8 cellular contexts compared by ENCODE assay signal in the genomic region with DNA sequence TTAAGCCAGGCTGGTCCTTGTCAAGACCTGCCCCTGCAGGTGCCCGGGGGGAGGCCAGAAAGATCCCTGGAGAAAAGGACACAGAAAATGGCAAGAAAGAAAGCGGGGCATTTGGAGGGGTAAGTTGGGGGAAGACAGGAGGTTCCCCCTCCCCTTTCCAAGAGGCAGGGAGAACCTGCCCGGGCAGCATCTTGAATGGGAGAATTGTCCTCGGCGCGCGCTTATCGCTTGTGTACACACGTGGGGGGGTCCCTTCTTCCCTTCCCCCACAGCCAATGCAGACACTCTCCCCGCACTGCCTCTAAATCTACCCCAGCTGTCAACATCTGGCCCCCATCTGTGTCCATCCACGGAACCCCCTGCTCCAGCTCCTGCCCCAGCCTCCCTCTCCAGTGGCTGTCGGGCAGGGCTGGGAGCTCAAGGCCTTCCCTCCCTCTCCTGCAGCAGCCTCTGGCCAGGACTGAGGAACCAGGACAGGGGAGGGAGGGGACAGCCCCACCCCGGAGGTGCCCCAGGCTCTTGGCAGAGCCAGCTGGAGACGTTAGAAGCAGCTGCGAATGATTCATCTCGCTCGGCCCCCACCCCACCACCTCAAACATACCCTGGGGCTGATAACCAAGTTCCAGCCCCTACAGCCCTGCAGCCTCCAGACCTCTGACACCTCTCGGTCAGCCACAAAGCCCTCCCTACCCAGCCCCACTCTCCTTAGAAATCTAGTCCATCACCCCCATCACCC.
DNase-seq lines count a peak whose midpoint lies in the region; ATAC-seq, FAIRE-seq and TF ChIP-seq lines count a peak whose summit lies in the region.

No MANE protein-coding gene starts in this region.

- POLR2A ChIA-PET in AG04449 (lab: Yijun Ruan, JAX), result interaction anchor here (0.9 to 1.9 kb wide), 5 partner anchors 15 to 96 kb away, joined by 3 to 4 read pairs (median 3); a partner anchor contains a TSS

- no peak overlapping the region for H3K4me3 ChIP-seq in AG04449 (ENCODE audit: low read depth, low read length)

- CTCF ChIA-PET in AG04449 (lab: Yijun Ruan, JAX), result interaction anchor here (0.8 to 6.0 kb wide), 6 partner anchors 12 to 97 kb away, joined by 3 to 61 read pairs (median 8); a partner anchor contains a TSS

- peak; percentile 9 for FAIRE-seq in HTR-8/SVneo (lab: Jason Lieb, UNC)

- peak; percentile 28 for DNase-seq in AG04449 (ENCODE audit: low read depth, low spot score)
- peak; percentile 89 for DNase-seq in HTR-8/SVneo (ENCODE audit: insufficient read length, low spot score)
- DNase-seq in islet precursor cell, result peak; percentile 99
- DNase-seq in GOT3 (lab: John Stamatoyannopoulos, UW), result no peak
- no peak for DNase-seq in NCI-H524 (lab: John Stamatoyannopoulos, UW)

- ATAC-seq in HG02678 (IDR thresholded peaks at IDR 0.05; ENCODE audit: unreplicated experiment), result no peak
- no peak for ATAC-seq in HG03039 (IDR thresholded peaks at IDR 0.05; ENCODE audit: unreplicated experiment)

- TF ChIP-seq CTCF in AG04449 (IDR thresholded peaks at IDR 0.05; ENCODE audit: insufficient read depth, low read length, missing control alignments) (no peak), VCaP (conservative IDR thresholded peaks at IDR 0.05) (no peak)

- H3K27ac ChIP-seq in VCaP, result peak overlapping the region; percentile 46

Comparison
In these comparisons a context has a peak if more than half of its experiments do, and no peak if none do; other contexts are left out.
1. DNase-seq: peak in AG04449 (single experiment), HTR-8/SVneo (single experiment) and islet precursor cell (single experiment); none in GOT3 (single experiment) and NCI-H524 (0 of 2).